ENCODE assay signal across 8 cellular contexts in the genomic region with DNA sequence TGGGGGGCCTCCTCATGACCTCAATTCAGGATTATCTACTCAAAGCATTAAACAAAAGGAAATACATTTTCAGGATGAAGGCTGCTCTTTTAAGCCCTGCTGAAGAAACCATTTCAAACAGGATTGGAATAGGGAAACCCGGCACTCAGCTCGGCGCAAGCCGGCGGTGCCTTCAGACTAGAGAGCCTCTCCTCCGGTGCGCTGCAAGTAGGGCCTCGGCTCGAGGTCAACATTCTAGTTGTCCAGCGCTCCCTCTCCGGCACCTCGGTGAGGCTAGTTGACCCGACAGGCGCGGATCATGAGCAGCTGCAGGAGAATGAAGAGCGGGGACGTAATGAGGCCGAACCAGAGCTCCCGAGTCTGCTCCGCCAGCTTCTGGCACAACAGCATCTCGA. TPM values are rescaled to one million over a fixed set of nuclear protein-coding genes. Genes with fewer than 3 reads are reported as not detected.
DNase-seq lines count a peak whose midpoint lies in the region; ATAC-seq, FAIRE-seq and TF ChIP-seq lines count a peak whose summit lies in the region.

No MANE protein-coding gene starts in this region.

- intact Hi-C loops in posterior vena cava (cut with DNase I): no loop called here

- H3K4me3 ChIP-seq in GM12865 (ENCODE audit: low read depth, low read length): peak overlapping the region; percentile 86
- peak overlapping the region; percentile 70 to 88 for H3K4me3 ChIP-seq in foreskin fibroblast (ENCODE audit: low read depth in 1 of 2, low read length in 2 of 2)
- H3K4me3 ChIP-seq in skeletal muscle cell (ENCODE audit: low read depth, low read length): peak overlapping the region; percentile 93

- peak overlapping the region; percentile 85 for H3K27ac ChIP-seq in VCaP

- TF ChIP-seq CTCF in GM12865 (IDR thresholded peaks at IDR 0.05; ENCODE audit: insufficient read depth, low read depth, low read length, missing control alignments) (no peak), VCaP (conservative IDR thresholded peaks at IDR 0.05) (no peak), foreskin fibroblast (IDR thresholded peaks at IDR 0.05; ENCODE audit: low read depth, low read length) (no peak)

- ATAC-seq in HG02678 (IDR thresholded peaks at IDR 0.05; ENCODE audit: unreplicated experiment): no peak

- DNase-seq in GM12865 (ENCODE audit: low read depth) (no peak), foreskin fibroblast (no peak), skeletal muscle cell (ENCODE audit: low read depth) (no peak), posterior vena cava (ENCODE audit: low spot score) (no peak), NCI-H82 treated with DMSO at 0.1 percent for 48 hours (lab: John Stamatoyannopoulos, UW; ENCODE audit: unreplicated experiment) (no peak), HTR-8/SVneo (ENCODE audit: insufficient read length, low spot score) (no peak)

- FAIRE-seq in HTR-8/SVneo (lab: Jason Lieb, UNC): no peak

RNA-seq across cellular contexts. Expression of a gene that starts 0.7 kb away (rescaled TPM):
- total RNA-seq in posterior vena cava: 10 to 100 TPM; 24.8 to 25.2 TPM

RNA-seq across cellular contexts. Expression of a gene that starts 0.8 kb away (rescaled TPM):
- 1 to 10 TPM; 6.7 to 8.1 TPM for total RNA-seq in posterior vena cava

RNA-seq across cellular contexts. Expression of a gene that starts 4.2 kb away (rescaled TPM):
- 1 to 10 TPM; 4.2 to 8.8 TPM for total RNA-seq in posterior vena cava

RNA-seq across cellular contexts. Expression of a gene that starts 16.3 kb away (rescaled TPM):
- total RNA-seq in posterior vena cava: 10 to 100 TPM; 40.4 to 44.6 TPM

RNA-seq across cellular contexts. Expression of a gene that starts 16.4 kb away (rescaled TPM):
- total RNA-seq in posterior vena cava: 10 to 100 TPM; 39.1 to 42.3 TPM
